In the genomic region with DNA sequence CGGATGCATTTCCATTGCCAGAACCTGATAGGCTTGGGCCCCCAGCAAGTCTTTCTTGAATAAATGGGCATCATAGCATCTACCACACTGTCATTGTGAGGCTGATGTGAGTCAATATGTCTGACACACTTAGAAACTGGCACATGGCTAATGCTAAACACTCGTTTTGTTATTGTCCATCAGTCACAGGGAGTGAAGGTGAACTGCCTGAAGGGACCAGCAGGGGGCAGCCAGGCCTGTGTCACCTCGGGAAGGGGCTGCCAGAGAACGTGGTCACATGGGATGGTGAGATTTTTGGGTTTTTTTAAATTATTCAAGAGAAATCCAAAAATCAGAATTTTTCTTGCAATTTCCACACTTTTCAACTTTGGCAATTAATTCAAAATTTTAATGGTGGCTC, we compare ENCODE assay signal across 8 cellular contexts. TPM values are rescaled to one million over a fixed set of nuclear protein-coding genes. Genes with fewer than 3 reads are reported as not detected.
DNase-seq lines count a peak whose midpoint lies in the region; ATAC-seq and TF ChIP-seq lines count a peak whose summit lies in the region.

No MANE protein-coding gene starts in this region.

- no peak overlapping the region for H3K4me3 ChIP-seq in Jurkat, Clone E6-1 (ENCODE audit: low read length)
- H3K4me3 ChIP-seq in naive thymus-derived CD4-positive, alpha-beta T cell (ENCODE audit: low read length) = no peak overlapping the region

- no peak overlapping the region for H3K27ac ChIP-seq in naive thymus-derived CD4-positive, alpha-beta T cell (ENCODE audit: low read depth, low read length)

- intact Hi-C loops in naive thymus-derived CD4-positive, alpha-beta T cell (cut with micrococcal nuclease) = no loop called here

- TF ChIP-seq CTCF in chondrocyte (IDR thresholded peaks at IDR 0.05) = peak; percentile 77

- ATAC-seq in naive thymus-derived CD4-positive, alpha-beta T cell = peak; percentile 54
- ATAC-seq in GM18909 (IDR thresholded peaks at IDR 0.05; ENCODE audit: poor library complexity, unreplicated experiment) (no peak), GM21576 (IDR thresholded peaks at IDR 0.05; ENCODE audit: unreplicated experiment) (no peak), GM19351 (IDR thresholded peaks at IDR 0.05; ENCODE audit: unreplicated experiment) (no peak)

- POLR2A ChIA-PET in naive thymus-derived CD4-positive, alpha-beta T cell (lab: Charles Lee) = no interaction called here

- H3K27me3 ChIP-seq in naive thymus-derived CD4-positive, alpha-beta T cell (ENCODE audit: control insufficient read depth in 2 of 2, insufficient read depth in 2 of 2, low read length in 2 of 2) = no peaks in the 10 kb centered on the region

- peaks cover 14% of the 10 kb centered on the region for H3K4me1 Mint-ChIP-seq in chondrocyte (ENCODE audit: low read depth)
- H3K4me1 Mint-ChIP-seq in naive thymus-derived CD4-positive, alpha-beta T cell = no peaks in the 10 kb centered on the region

- H3K27me3 Mint-ChIP-seq in chondrocyte (ENCODE audit: low read depth) = no peaks in the 10 kb centered on the region
- peaks cover 0 to 26% (median 13%) of the 10 kb centered on the region in 5 donors for H3K27me3 Mint-ChIP-seq in naive thymus-derived CD4-positive, alpha-beta T cell

- CTCF ChIA-PET in naive thymus-derived CD4-positive, alpha-beta T cell (lab: Charles Lee) = interaction anchor here (0.6 to 1.1 kb wide), 2 partner anchors 19 to 691 kb away, joined by 3 read pairs; no protein-coding TSS in a partner anchor

- H3K36me3 Mint-ChIP-seq in chondrocyte (ENCODE audit: low read depth) = no peaks in the 10 kb centered on the region
- no peaks in the 10 kb centered on the region for H3K36me3 Mint-ChIP-seq in naive thymus-derived CD4-positive, alpha-beta T cell

- DNase-seq in DMS 273 (lab: John Stamatoyannopoulos, UW; ENCODE audit: unreplicated experiment) = peak; percentile 51
- DNase-seq in DMS 273 treated with DMSO at 0.1 percent for 48 hours (lab: John Stamatoyannopoulos, UW) = no peak
- peak; percentile 30 for DNase-seq in Jurkat, Clone E6-1 (ENCODE audit: low read depth, low spot score)
- no peak for DNase-seq in chondrocyte (ENCODE audit: low spot score)
- DNase-seq in naive thymus-derived CD4-positive, alpha-beta T cell = no peak

- H3K4me3 Mint-ChIP-seq in chondrocyte (ENCODE audit: unreplicated experiment) = no peak overlapping the region
- H3K4me3 Mint-ChIP-seq in naive thymus-derived CD4-positive, alpha-beta T cell = no peak overlapping the region

- no peaks in the 10 kb centered on the region for H3K36me3 ChIP-seq in naive thymus-derived CD4-positive, alpha-beta T cell (ENCODE audit: control insufficient read depth in 2 of 3, insufficient read depth in 3 of 3, low read length in 3 of 3)

- H3K9me3 Mint-ChIP-seq in chondrocyte (ENCODE audit: low read depth) = no peaks in the 10 kb centered on the region
- H3K9me3 Mint-ChIP-seq in naive thymus-derived CD4-positive, alpha-beta T cell = peaks cover 0 to 4% (median 0%) of the 10 kb centered on the region in 11 donors

- H3K9me3 ChIP-seq in naive thymus-derived CD4-positive, alpha-beta T cell (ENCODE audit: control insufficient read depth in 2 of 3, low read length in 3 of 3) = no peaks in the 10 kb centered on the region

- H3K4me1 ChIP-seq in naive thymus-derived CD4-positive, alpha-beta T cell (ENCODE audit: control insufficient read depth in 2 of 2, insufficient read depth in 2 of 2, low read length in 2 of 2) = no peaks in the 10 kb centered on the region

- no peak overlapping the region for H3K27ac Mint-ChIP-seq in chondrocyte (ENCODE audit: unreplicated experiment)
- H3K27ac Mint-ChIP-seq in naive thymus-derived CD4-positive, alpha-beta T cell = no peak overlapping the region

RNA-seq across cellular contexts. Expression of a gene that starts 0.8 kb away (rescaled TPM):
- polyA plus RNA-seq in Jurkat, Clone E6-1 (2012; ENCODE audit: insufficient read depth, insufficient read length) = not detected
- not detected in 3 replicates for total RNA-seq in chondrocyte
- under 1 TPM in 1 of 5 experiments, not detected in 4; 0.93 TPM for total RNA-seq in naive thymus-derived CD4-positive, alpha-beta T cell
- not detected for polyA plus RNA-seq in naive thymus-derived CD4-positive, alpha-beta T cell

Comparison
In these comparisons a context has a peak if more than half of its experiments do, and no peak if none do; other contexts are left out.
1. DNase-seq: peak in DMS 273 (single experiment) and Jurkat, Clone E6-1 (single experiment); none in DMS 273 treated with DMSO at 0.1 percent for 48 hours (single experiment), chondrocyte (single experiment) and naive thymus-derived CD4-positive, alpha-beta T cell (0 of 9).